Comparison of ENCODE assay signal across 8 cellular contexts in genomic region chr1:172531846-172532699, GRCh38.
A peak's percentile ranks its signal among the peaks of the same experiment; 100 is the strongest.
DNase-seq lines count a peak whose midpoint lies in the region; ATAC-seq and TF ChIP-seq lines count a peak whose summit lies in the region.

No MANE protein-coding gene starts in this region.

- peak overlapping the region; percentile 81 for H3K4me3 ChIP-seq in WI38 (ENCODE audit: low read depth, low read length)

- peak; percentile 82 for ATAC-seq in GM18907 (IDR thresholded peaks at IDR 0.05; ENCODE audit: unreplicated experiment)
- ATAC-seq in HG03139 (IDR thresholded peaks at IDR 0.05; ENCODE audit: unreplicated experiment) = peak; percentile 62

- peak; percentile 96 for DNase-seq in AG08395 (ENCODE audit: low spot score)
- DNase-seq in NCI-H2196 treated with DMSO at 0.1 percent for 48 hours (lab: John Stamatoyannopoulos, UW; ENCODE audit: unreplicated experiment) = peak; percentile 96
- DNase-seq in cerebellar cortex (ENCODE audit: low spot score) = peak; percentile 99
- DNase-seq in islet precursor cell = peak; percentile 97
- DNase-seq in stimulated activated CD4-positive, alpha-beta T cell treated with anti-CD3 and anti-CD28 coated beads, Interleukin-12 subunit alpha, Interleukin-12 subunit beta, amount 100 ng/mL, for 48 hours (ENCODE audit: low read depth in 2 of 3, low spot score in 1 of 3) = peak; percentile 71 to 92 (median 78)

- no peak for TF ChIP-seq CTCF in WI38 (IDR thresholded peaks at IDR 0.05; ENCODE audit: low read depth, low read length)

Comparison
In these comparisons a context has a peak if more than half of its experiments do, and no peak if none do; other contexts are left out.
1. Peak in every context shown above with its lines: DNase-seq, ATAC-seq and H3K4me3 ChIP-seq.